8 cellular contexts compared by ENCODE assay signal in genomic region chr6:32954983-32955802, GRCh38. TPM values are rescaled to one million over a fixed set of nuclear protein-coding genes. Genes with fewer than 3 reads are reported as not detected.
DNase-seq lines count a peak whose midpoint lies in the region; ATAC-seq and TF ChIP-seq lines count a peak whose summit lies in the region.

No MANE protein-coding gene starts in this region.

- H3K27ac Mint-ChIP-seq in progenitor cell of endocrine pancreas = no peak overlapping the region

- peak; percentile 45 for TF ChIP-seq CTCF in progenitor cell of endocrine pancreas (IDR thresholded peaks at IDR 0.05; ENCODE audit: unreplicated experiment)

- DNase-seq in NCI-H1105 treated with DMSO at 0.1 percent for 48 hours (lab: John Stamatoyannopoulos, UW) (peak; percentile 7), NCI-H1105 (lab: John Stamatoyannopoulos, UW) (no peak), M059J (ENCODE audit: low read depth) (peak; percentile 37), progenitor cell of endocrine pancreas (ENCODE audit: low spot score, unreplicated experiment) (no peak), superior temporal gyrus (ENCODE audit: extremely low spot score) (no peak)
- peak; percentile 32 for DNase-seq in central memory CD4-positive, alpha-beta T cell
- no peak for DNase-seq in stimulated activated CD4-positive, alpha-beta T cell treated with anti-CD3 and anti-CD28 coated beads, Interleukin-12 subunit alpha, Interleukin-12 subunit beta, amount 100 ng/mL, for 4 hours

- no peak for ATAC-seq in HG03039 (IDR thresholded peaks at IDR 0.05; ENCODE audit: unreplicated experiment)

- H3K27me3 Mint-ChIP-seq in progenitor cell of endocrine pancreas = peaks cover 19% of the 10 kb centered on the region

- no peaks in the 10 kb centered on the region for H3K4me1 Mint-ChIP-seq in progenitor cell of endocrine pancreas (ENCODE audit: low read depth)

- no peaks in the 10 kb centered on the region for H3K36me3 Mint-ChIP-seq in progenitor cell of endocrine pancreas (ENCODE audit: insufficient read depth)

- no peaks in the 10 kb centered on the region for H3K9me3 Mint-ChIP-seq in progenitor cell of endocrine pancreas (ENCODE audit: low read depth)

- no peak overlapping the region for H3K4me3 Mint-ChIP-seq in progenitor cell of endocrine pancreas (ENCODE audit: low read depth)

RNA-seq across cellular contexts. Expression of gene HLA-DMA, which starts 2.3 kb away (rescaled TPM):
- 11.4 and 12.3 TPM in 2 replicates for total RNA-seq in M059J (2014; rRNA removed; shearing (Covaris generic))
- total RNA-seq in progenitor cell of endocrine pancreas = 3.3 and 3.4 TPM in 2 replicates

RNA-seq across cellular contexts. Expression of gene BRD2, which starts 13.2 kb away (rescaled TPM):
- total RNA-seq in M059J (2014; rRNA removed; shearing (Covaris generic)) = 148 and 223 TPM in 2 replicates
- total RNA-seq in progenitor cell of endocrine pancreas = 229 and 238 TPM in 2 replicates

RNA-seq across cellular contexts. Expression of gene HLA-DMB, which starts 14.4 kb away (rescaled TPM):
- total RNA-seq in M059J (2014; rRNA removed; shearing (Covaris generic)) = 5.1 and 8.3 TPM in 2 replicates
- total RNA-seq in progenitor cell of endocrine pancreas = 1.1 and 1.8 TPM in 2 replicates

RNA-seq across cellular contexts. Expression of gene HLA-DOA, which starts 54.2 kb away (rescaled TPM):
- not detected in 2 replicates for total RNA-seq in M059J (2014; rRNA removed; shearing (Covaris generic))
- 4.1 and 5.6 TPM in 2 replicates for total RNA-seq in progenitor cell of endocrine pancreas

Comparison
In these comparisons a context has a peak if more than half of its experiments do, and no peak if none do; other contexts are left out.
1. DNase-seq: peak in NCI-H1105 treated with DMSO at 0.1 percent for 48 hours (single experiment), M059J (single experiment) and central memory CD4-positive, alpha-beta T cell (single experiment); none in NCI-H1105 (single experiment), progenitor cell of endocrine pancreas (single experiment), superior temporal gyrus (single experiment) and stimulated activated CD4-positive, alpha-beta T cell treated with anti-CD3 and anti-CD28 coated beads, Interleukin-12 subunit alpha, Interleukin-12 subunit beta, amount 100 ng/mL, for 4 hours (single experiment).